8 cellular contexts compared by ENCODE assay signal in the genomic region with DNA sequence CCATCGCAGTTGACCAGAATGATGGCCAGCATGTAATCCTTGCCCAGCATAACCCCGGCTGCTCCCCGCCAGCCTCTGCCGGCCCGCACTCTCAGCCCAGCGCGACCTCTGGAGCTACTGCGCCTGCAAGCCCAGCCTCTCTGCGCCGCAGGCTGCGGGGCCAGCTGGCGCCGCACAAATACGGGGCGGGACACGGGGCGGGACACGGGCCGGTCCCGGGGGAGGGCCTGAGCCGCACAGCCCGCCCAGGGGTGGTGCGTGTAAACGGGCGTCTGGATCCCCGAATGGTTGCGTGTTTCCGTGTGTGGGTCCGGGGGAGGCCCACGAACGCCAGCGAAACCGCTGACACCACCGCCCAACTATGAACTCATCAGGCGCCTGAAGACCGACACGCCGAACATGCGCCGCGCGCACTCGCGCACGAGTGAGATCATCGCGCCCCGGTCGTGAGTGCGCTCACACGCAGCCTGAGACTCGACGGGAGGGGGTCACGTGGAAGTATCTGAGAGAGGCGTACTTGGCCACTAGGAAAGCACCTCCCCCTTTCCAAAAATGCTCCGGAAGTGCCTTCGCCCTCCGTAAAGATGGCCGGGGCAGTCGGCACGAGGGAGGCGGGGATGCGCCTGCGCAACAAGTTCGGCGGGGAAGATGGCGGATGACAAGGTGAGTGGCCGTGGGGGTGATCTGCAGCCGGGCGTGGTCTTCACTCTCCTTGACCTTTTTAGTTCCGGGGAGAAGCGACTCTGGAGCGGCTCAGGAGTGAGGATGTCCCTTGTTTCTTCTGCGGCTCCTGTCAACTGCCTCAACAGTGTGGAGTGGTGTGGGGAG. TPM values are rescaled to one million over a fixed set of nuclear protein-coding genes. Genes with fewer than 3 reads are reported as not detected.
DNase-seq lines count a peak whose midpoint lies in the region; ATAC-seq lines count a peak whose summit lies in the region.

Gene APBB3, minus strand, starts transcription at position 403 of the 828 bp plus-strand sequence. Its CDS starts 353 bp downstream, at position 50.
Gene SLC35A4, plus strand, starts transcription at position 633 of the 828 bp plus-strand sequence. CDS start 2,342 bp downstream, outside the sequence.

- H3K4me1 ChIP-seq in BLaER1: peaks cover 31% of the 10 kb centered on the region

- H3K4me2 ChIP-seq in BLaER1: peak within 1 kb of the TSS; percentile 75

- H3K36me3 ChIP-seq in BLaER1: peaks cover 13% of the 10 kb centered on the region

- peaks cover 26% of the 10 kb centered on the region for H3K9me3 ChIP-seq in BLaER1

- peak within 1 kb of the TSS; percentile 78 for H3K9ac ChIP-seq in BLaER1

- H3K27ac ChIP-seq in BLaER1: peak within 1 kb of the TSS; percentile 74

- peak within 1 kb of the TSS; percentile 66 for H3K4me3 ChIP-seq in BLaER1

- DNase-seq in NCI-H748 treated with DMSO at 0.1 percent for 48 hours (lab: John Stamatoyannopoulos, UW) (peak; percentile 94), dedifferentiated amniotic fluid mesenchymal stem cell (ENCODE audit: extremely low spot score) (peak; percentile 100), left lobe of liver (ENCODE audit: low spot score) (peak; percentile 97)
- DNase-seq in activated CD4-positive, alpha-beta T cell treated with anti-CD3 and anti-CD28 coated beads, Interleukin-2, amount 50 U/mL, for 24 hours (ENCODE audit: low read depth in 1 of 2, low spot score in 1 of 2): peak; percentile 85 to 96
- DNase-seq in stimulated activated CD4-positive, alpha-beta T cell treated with anti-CD3 and anti-CD28 coated beads, Interleukin-2, amount 100 ng/mL, for 4 hours (ENCODE audit: low read depth): peak; percentile 95

- ATAC-seq in GM19328 (IDR thresholded peaks at IDR 0.05; ENCODE audit: unreplicated experiment) (peak; percentile 83), HG03521 (IDR thresholded peaks at IDR 0.05; ENCODE audit: unreplicated experiment) (peak; percentile 88), left lobe of liver (peak; percentile 82)

- peaks cover 46% of the 10 kb centered on the region for H3K27me3 ChIP-seq in BLaER1

- H4K20me1 ChIP-seq in BLaER1: no peaks in the 10 kb centered on the region

RNA-seq across cellular contexts. Expression of gene APBB3, which starts in this region (rescaled TPM):
- total RNA-seq in left lobe of liver: 14.1 TPM

RNA-seq across cellular contexts. Expression of gene SLC35A4, which starts in this region (rescaled TPM):
- total RNA-seq in left lobe of liver: 32.0 TPM

Comparison
In these comparisons a context has a peak if more than half of its experiments do, and no peak if none do; other contexts are left out.
1. Peak in every context shown above with its lines: DNase-seq, ATAC-seq, H3K4me3 ChIP-seq and H3K27ac ChIP-seq.